ENCODE assay signal across 8 cellular contexts in genomic region chr7:154388412-154388811, GRCh38.
"Had no signal": no experiment of that assay in that cellular context is flagged by ENCODE, and none has a peak within 500 bp of the region (broad histone marks: within the 10 kb centered on the region; RNA-seq: fewer than 3 reads in every experiment).

No MANE protein-coding gene starts in this region.

- H3K9me3 Mint-ChIP-seq: GM23338 had no signal

- H2AFZ ChIP-seq: GM23338 had no signal

- H3K4me2 ChIP-seq: GM23338 had no signal

- DNase-seq: HFFc6, IMR-90 had no signal

- H3K27ac ChIP-seq: HL-60 had no signal

- H3K4me1 ChIP-seq: HAP-1 had no signal

- H3K9me3 ChIP-seq: HAP-1 had no signal

- H3K27ac Mint-ChIP-seq: GM23338, HFFc6 had no signal

- ATAC-seq: GM23338, HCT116, HepG2, K562 had no signal

- H3K4me3 Mint-ChIP-seq: GM23338, HFFc6 had no signal
